Comparison of ENCODE assay signal across 10 cellular contexts in genomic region chr17:16255481-16255901, GRCh38. TPM values are rescaled to one million over a fixed set of nuclear protein-coding genes. Genes with fewer than 3 reads are reported as not detected.
A peak's percentile ranks its signal among the peaks of the same experiment; 100 is the strongest.
DNase-seq lines count a peak whose midpoint lies in the region; ATAC-seq and TF ChIP-seq lines count a peak whose summit lies in the region.
"Had no signal": no experiment of that assay in that cellular context is flagged by ENCODE, and none has a peak within 500 bp of the region (broad histone marks: within the 10 kb centered on the region; RNA-seq: fewer than 3 reads in every experiment).

No MANE protein-coding gene starts in this region.

- no peak for TF ChIP-seq CTCF in activated CD8-positive, alpha-beta T cell treated with anti-CD3 and anti-CD28 coated beads for 36 hours (IDR thresholded peaks at IDR 0.05)
- TF ChIP-seq CTCF in foreskin fibroblast (IDR thresholded peaks at IDR 0.05; ENCODE audit: low read depth, low read length) (no peak), nephron (IDR thresholded peaks at IDR 0.05; ENCODE audit: unreplicated experiment in 3 of 3) (no peak), glutamatergic neuron (IDR thresholded peaks at IDR 0.05; ENCODE audit: partially characterized antibody, unreplicated experiment) (no peak)

- CTCF ChIA-PET in activated CD8-positive, alpha-beta T cell treated with anti-CD3 and anti-CD28 coated beads for 36 hours (lab: Charles Lee): interaction anchor here (1.2 kb wide), 1 partner anchor 266 kb away, joined by 3 read pairs; no protein-coding TSS in a partner anchor
- CTCF ChIA-PET in activated CD8-positive, alpha-beta T cell treated with anti-CD3 and anti-CD28 coated beads, Interleukin-2, amount 10 ng/mL, durations not matched to agents 7 days and 5 days (lab: Charles Lee): no interaction called here

- peaks cover 26% of the 10 kb centered on the region for H3K36me3 Mint-ChIP-seq in activated CD8-positive, alpha-beta T cell treated with anti-CD3 and anti-CD28 coated beads for 36 hours (ENCODE audit: low read depth)
- H3K36me3 Mint-ChIP-seq in activated CD8-positive, alpha-beta T cell treated with anti-CD3 and anti-CD28 coated beads, Interleukin-2, amount 10 ng/mL, durations not matched to agents 7 days and 5 days (ENCODE audit: low read depth): peaks cover 7% of the 10 kb centered on the region
- H3K36me3 Mint-ChIP-seq in nephron (ENCODE audit: low read depth) (peaks cover 12% of the 10 kb centered on the region), glutamatergic neuron (ENCODE audit: unreplicated experiment) (no peaks in the 10 kb centered on the region)
- peaks cover 5% of the 10 kb centered on the region for H3K36me3 Mint-ChIP-seq in effector memory CD8-positive, alpha-beta T cell (ENCODE audit: insufficient read depth)

- peak overlapping the region; percentile 4 to 18 for H3K4me3 ChIP-seq in foreskin fibroblast (ENCODE audit: low read depth in 1 of 2, low read length in 2 of 2)

- intact Hi-C loops in activated CD8-positive, alpha-beta T cell treated with anti-CD3 and anti-CD28 coated beads for 36 hours (cut with micrococcal nuclease): no loop called here

- no peaks in the 10 kb centered on the region for H3K9me3 Mint-ChIP-seq in activated CD8-positive, alpha-beta T cell treated with anti-CD3 and anti-CD28 coated beads for 36 hours
- no peaks in the 10 kb centered on the region for H3K9me3 Mint-ChIP-seq in activated CD8-positive, alpha-beta T cell treated with anti-CD3 and anti-CD28 coated beads, Interleukin-2, amount 10 ng/mL, durations not matched to agents 7 days and 5 days (ENCODE audit: insufficient read depth)
- no peaks in the 10 kb centered on the region for H3K9me3 Mint-ChIP-seq in nephron
- no peaks in the 10 kb centered on the region for H3K9me3 Mint-ChIP-seq in glutamatergic neuron (ENCODE audit: unreplicated experiment)
- H3K9me3 Mint-ChIP-seq in effector memory CD8-positive, alpha-beta T cell: no peaks in the 10 kb centered on the region
- H3K9me3 Mint-ChIP-seq: IgD-negative memory B cell had no signal

- H3K27me3 Mint-ChIP-seq in activated CD8-positive, alpha-beta T cell treated with anti-CD3 and anti-CD28 coated beads for 36 hours: no peaks in the 10 kb centered on the region
- no peaks in the 10 kb centered on the region for H3K27me3 Mint-ChIP-seq in activated CD8-positive, alpha-beta T cell treated with anti-CD3 and anti-CD28 coated beads, Interleukin-2, amount 10 ng/mL, durations not matched to agents 7 days and 5 days (ENCODE audit: low read depth)
- H3K27me3 Mint-ChIP-seq in nephron (ENCODE audit: low read depth): no peaks in the 10 kb centered on the region
- no peaks in the 10 kb centered on the region for H3K27me3 Mint-ChIP-seq in glutamatergic neuron (ENCODE audit: unreplicated experiment)
- no peaks in the 10 kb centered on the region for H3K27me3 Mint-ChIP-seq in effector memory CD8-positive, alpha-beta T cell
- H3K27me3 Mint-ChIP-seq: IgD-negative memory B cell had no signal

- no peak for DNase-seq in activated CD8-positive, alpha-beta T cell treated with anti-CD3 and anti-CD28 coated beads for 36 hours
- no peak for DNase-seq in activated CD8-positive, alpha-beta T cell treated with anti-CD3 and anti-CD28 coated beads, Interleukin-2, amount 10 ng/mL, durations not matched to agents 7 days and 5 days
- peak; percentile 24 to 63 for DNase-seq in foreskin fibroblast
- DNase-seq in ureter (ENCODE audit: low spot score): peak; percentile 71
- no peak for DNase-seq in glutamatergic neuron
- DNase-seq in effector memory CD8-positive, alpha-beta T cell: no peak
- DNase-seq: stimulated activated CD4-positive, alpha-beta T cell treated with anti-CD3 and anti-CD28 coated beads, Interleukin-2, amount 100 ng/mL, for 24 hours had no signal

- POLR2A ChIA-PET in activated CD8-positive, alpha-beta T cell treated with anti-CD3 and anti-CD28 coated beads for 36 hours (lab: Charles Lee): no interaction called here
- POLR2A ChIA-PET in activated CD8-positive, alpha-beta T cell treated with anti-CD3 and anti-CD28 coated beads, Interleukin-2, amount 10 ng/mL, durations not matched to agents 7 days and 5 days (lab: Charles Lee): no interaction called here

- no peak overlapping the region for H3K4me3 Mint-ChIP-seq in activated CD8-positive, alpha-beta T cell treated with anti-CD3 and anti-CD28 coated beads for 36 hours
- H3K4me3 Mint-ChIP-seq in activated CD8-positive, alpha-beta T cell treated with anti-CD3 and anti-CD28 coated beads, Interleukin-2, amount 10 ng/mL, durations not matched to agents 7 days and 5 days: no peak overlapping the region
- H3K4me3 Mint-ChIP-seq in nephron (peak overlapping the region in 2 of 3 experiments; percentile 1 to 21), glutamatergic neuron (ENCODE audit: unreplicated experiment) (no peak overlapping the region)
- no peak overlapping the region for H3K4me3 Mint-ChIP-seq in effector memory CD8-positive, alpha-beta T cell

- H3K4me1 Mint-ChIP-seq in activated CD8-positive, alpha-beta T cell treated with anti-CD3 and anti-CD28 coated beads for 36 hours (ENCODE audit: low read depth): peaks cover 15% of the 10 kb centered on the region
- H3K4me1 Mint-ChIP-seq in activated CD8-positive, alpha-beta T cell treated with anti-CD3 and anti-CD28 coated beads, Interleukin-2, amount 10 ng/mL, durations not matched to agents 7 days and 5 days (ENCODE audit: low read depth): peaks cover 11% of the 10 kb centered on the region
- H3K4me1 Mint-ChIP-seq in nephron (peaks cover 20% of the 10 kb centered on the region), glutamatergic neuron (ENCODE audit: low read depth, unreplicated experiment) (peaks cover 3% of the 10 kb centered on the region)
- H3K4me1 Mint-ChIP-seq in effector memory CD8-positive, alpha-beta T cell (ENCODE audit: low read depth in 2 of 2): peaks cover 4 to 9% of the 10 kb centered on the region in 2 donors

- H3K27ac Mint-ChIP-seq in activated CD8-positive, alpha-beta T cell treated with anti-CD3 and anti-CD28 coated beads for 36 hours: peak overlapping the region; percentile 1
- no peak overlapping the region for H3K27ac Mint-ChIP-seq in activated CD8-positive, alpha-beta T cell treated with anti-CD3 and anti-CD28 coated beads, Interleukin-2, amount 10 ng/mL, durations not matched to agents 7 days and 5 days
- H3K27ac Mint-ChIP-seq in nephron (peak overlapping the region; percentile 86 to 94 (median 91)), glutamatergic neuron (ENCODE audit: unreplicated experiment) (no peak overlapping the region)
- no peak overlapping the region for H3K27ac Mint-ChIP-seq in effector memory CD8-positive, alpha-beta T cell

- no peak for ATAC-seq in activated CD8-positive, alpha-beta T cell treated with anti-CD3 and anti-CD28 coated beads for 36 hours
- ATAC-seq in activated CD8-positive, alpha-beta T cell treated with anti-CD3 and anti-CD28 coated beads, Interleukin-2, amount 10 ng/mL, durations not matched to agents 7 days and 5 days: no peak
- no peak for ATAC-seq in effector memory CD8-positive, alpha-beta T cell (replicated peaks)
- ATAC-seq in GM21367 (IDR thresholded peaks at IDR 0.05; ENCODE audit: unreplicated experiment): no peak

RNA-seq across cellular contexts. Expression of gene PIGL, which starts 38.5 kb away (rescaled TPM):
- 10 to 100 TPM; 45.0 to 48.6 TPM for total RNA-seq in activated CD8-positive, alpha-beta T cell treated with anti-CD3 and anti-CD28 coated beads for 36 hours
- total RNA-seq in activated CD8-positive, alpha-beta T cell treated with anti-CD3 and anti-CD28 coated beads, Interleukin-2, amount 10 ng/mL, durations not matched to agents 7 days and 5 days: 10 to 100 TPM; 22.4 to 24.1 TPM
- total RNA-seq in ureter (66.2 TPM), glutamatergic neuron (ENCODE audit: unreplicated experiment) (37.0 TPM)

RNA-seq across cellular contexts. Expression of gene NCOR1, which starts 40.2 kb away (rescaled TPM):
- 100 to 1,000 TPM; 123 TPM for total RNA-seq in activated CD8-positive, alpha-beta T cell treated with anti-CD3 and anti-CD28 coated beads for 36 hours
- 100 to 1,000 TPM; 160 to 161 TPM for total RNA-seq in activated CD8-positive, alpha-beta T cell treated with anti-CD3 and anti-CD28 coated beads, Interleukin-2, amount 10 ng/mL, durations not matched to agents 7 days and 5 days
- 205 TPM for total RNA-seq in ureter
- 152 TPM for total RNA-seq in glutamatergic neuron (ENCODE audit: unreplicated experiment)

Comparison
In these comparisons a context has a peak if more than half of its experiments do, and no peak if none do; other contexts are left out.
1. H3K27ac Mint-ChIP-seq: peak in activated CD8-positive, alpha-beta T cell treated with anti-CD3 and anti-CD28 coated beads for 36 hours (single experiment) and nephron (3 of 3); none in activated CD8-positive, alpha-beta T cell treated with anti-CD3 and anti-CD28 coated beads, Interleukin-2, amount 10 ng/mL, durations not matched to agents 7 days and 5 days (single experiment), glutamatergic neuron (single experiment) and effector memory CD8-positive, alpha-beta T cell (0 of 2).
2. DNase-seq: peak in foreskin fibroblast (2 of 2) and ureter (single experiment); none in activated CD8-positive, alpha-beta T cell treated with anti-CD3 and anti-CD28 coated beads for 36 hours (single experiment), activated CD8-positive, alpha-beta T cell treated with anti-CD3 and anti-CD28 coated beads, Interleukin-2, amount 10 ng/mL, durations not matched to agents 7 days and 5 days (single experiment), glutamatergic neuron (single experiment) and effector memory CD8-positive, alpha-beta T cell (0 of 3).
3. H3K4me3 Mint-ChIP-seq: peak in nephron (2 of 3); none in activated CD8-positive, alpha-beta T cell treated with anti-CD3 and anti-CD28 coated beads for 36 hours (single experiment), activated CD8-positive, alpha-beta T cell treated with anti-CD3 and anti-CD28 coated beads, Interleukin-2, amount 10 ng/mL, durations not matched to agents 7 days and 5 days (single experiment), glutamatergic neuron (single experiment) and effector memory CD8-positive, alpha-beta T cell (0 of 2).